ENCODE assay signal across 1 cellular context in genomic region chr17:57921342-57921741, GRCh38.
TF ChIP-seq lines count a peak whose summit lies in the region.

No MANE protein-coding gene starts in this region.

TF ChIP-seq in A549, 52 proteins besides CTCF, POLR2A, EP300 and RAD21 (continued from another document):
- TF ChIP-seq TP53 (CRISPR knock-in tag; IDR thresholded peaks at IDR 0.05): no peak
- no peak for TF ChIP-seq HOXB5 (CRISPR knock-in tag; IDR thresholded peaks at IDR 0.05)
- TF ChIP-seq PHF8 (IDR thresholded peaks at IDR 0.05; ENCODE audit: borderline replicate concordance, low read depth): no peak
- TF ChIP-seq NFE2L2 (conservative IDR thresholded peaks at IDR 0.05; ENCODE audit: low read length): no peak
- no peak for TF ChIP-seq USF2 (IDR thresholded peaks at IDR 0.05)
- no peak for TF ChIP-seq POLR2AphosphoS2 (conservative IDR thresholded peaks at IDR 0.05; ENCODE audit: low read length)
- no peak for TF ChIP-seq ESRRA (IDR thresholded peaks at IDR 0.05; ENCODE audit: borderline replicate concordance, low read length)
- TF ChIP-seq E2F6 (IDR thresholded peaks at IDR 0.05; ENCODE audit: borderline replicate concordance, low read depth): no peak
- no peak for TF ChIP-seq RCOR1 (IDR thresholded peaks at IDR 0.05; ENCODE audit: low read depth, low read length)
- TF ChIP-seq EHF (CRISPR knock-in tag; IDR thresholded peaks at IDR 0.05): no peak
- TF ChIP-seq MAFK (IDR thresholded peaks at IDR 0.05; ENCODE audit: partially characterized antibody): no peak
- TF ChIP-seq FOXS1 (CRISPR knock-in tag; IDR thresholded peaks at IDR 0.05): no peak
- TF ChIP-seq NPAS2 (CRISPR knock-in tag; IDR thresholded peaks at IDR 0.05; ENCODE audit: borderline replicate concordance): no peak
- no peak for TF ChIP-seq FOSB (CRISPR knock-in tag; IDR thresholded peaks at IDR 0.05)
- TF ChIP-seq, protein P1, sequence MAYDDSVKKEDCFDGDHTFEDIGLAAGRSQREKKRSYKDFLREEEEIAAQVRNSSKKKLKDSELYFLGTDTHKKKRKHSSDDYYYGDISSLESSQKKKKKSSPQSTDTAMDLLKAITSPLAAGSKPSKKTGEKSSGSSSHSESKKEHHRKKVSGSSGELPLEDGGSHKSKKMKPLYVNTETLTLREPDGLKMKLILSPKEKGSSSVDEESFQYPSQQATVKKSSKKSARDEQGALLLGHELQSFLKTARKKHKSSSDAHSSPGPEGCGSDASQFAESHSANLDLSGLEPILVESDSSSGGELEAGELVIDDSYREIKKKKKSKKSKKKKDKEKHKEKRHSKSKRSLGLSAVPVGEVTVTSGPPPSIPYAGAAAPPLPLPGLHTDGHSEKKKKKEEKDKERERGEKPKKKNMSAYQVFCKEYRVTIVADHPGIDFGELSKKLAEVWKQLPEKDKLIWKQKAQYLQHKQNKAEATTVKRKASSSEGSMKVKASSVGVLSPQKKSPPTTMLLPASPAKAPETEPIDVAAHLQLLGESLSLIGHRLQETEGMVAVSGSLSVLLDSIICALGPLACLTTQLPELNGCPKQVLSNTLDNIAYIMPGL (CRISPR knock-in tag; IDR thresholded peaks at IDR 0.05; ENCODE audit: borderline replicate concordance): no peak
- TF ChIP-seq CEBPB (IDR thresholded peaks at IDR 0.05): no peak
- TF ChIP-seq, protein P2, sequence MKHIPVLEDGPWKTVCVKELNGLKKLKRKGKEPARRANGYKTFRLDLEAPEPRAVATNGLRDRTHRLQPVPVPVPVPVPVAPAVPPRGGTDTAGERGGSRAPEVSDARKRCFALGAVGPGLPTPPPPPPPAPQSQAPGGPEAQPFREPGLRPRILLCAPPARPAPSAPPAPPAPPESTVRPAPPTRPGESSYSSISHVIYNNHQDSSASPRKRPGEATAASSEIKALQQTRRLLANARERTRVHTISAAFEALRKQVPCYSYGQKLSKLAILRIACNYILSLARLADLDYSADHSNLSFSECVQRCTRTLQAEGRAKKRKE (CRISPR knock-in tag; IDR thresholded peaks at IDR 0.05; ENCODE audit: low read depth): no peak
